ENCODE assay signal across 34 cellular contexts in the genomic region with DNA sequence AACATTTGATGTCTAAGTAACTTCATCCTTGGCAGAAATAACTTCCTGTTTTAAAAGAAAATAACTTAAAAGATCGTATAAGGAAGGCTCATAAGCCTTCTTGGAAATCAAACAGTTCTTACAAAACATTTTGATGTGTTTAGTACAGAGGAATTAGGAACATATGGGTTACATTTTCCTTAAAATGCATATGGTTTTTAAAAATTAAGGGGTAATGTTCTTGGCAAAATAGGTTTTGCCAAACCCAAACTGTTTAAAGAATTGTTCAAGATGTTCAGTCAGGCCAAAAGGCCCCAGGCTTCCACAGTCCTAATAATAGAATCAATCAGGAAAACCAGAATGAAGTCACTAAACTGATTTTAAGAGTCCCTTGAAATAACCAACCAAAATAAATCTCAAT.
"Had no signal": no experiment of that assay in that cellular context is flagged by ENCODE, and none has a peak within 500 bp of the region (broad histone marks: within the 10 kb centered on the region; RNA-seq: fewer than 3 reads in every experiment).

No MANE protein-coding gene starts in this region.

- H3K9me3 Mint-ChIP-seq: activated B cell treated with CpG ODN at 0.5 μM for 24 hours; activated naive CD4-positive, alpha-beta T cell treated with anti-CD3 and anti-CD28 coated beads, Interleukin-2, amount 10 ng/mL, durations not matched to agents 7 days and 5 days; activated naive CD4-positive, alpha-beta T cell treated with anti-CD3 and anti-CD28 coated beads, Interleukin-2, amount 50 U/mL, for 24 hours; activated naive CD8-positive, alpha-beta T cell treated with anti-CD3 and anti-CD28 coated beads, Interleukin-2, amount 10 ng/mL, durations not matched to agents 7 days and 5 days; activated naive CD8-positive, alpha-beta T cell treated with anti-CD3 and anti-CD28 coated beads, Interleukin-2, amount 50 U/mL, for 24 hours; T-helper 1 cell treated with Interleukin-12 subunit alpha and Interleukin-12 subunit beta and Interleukin-4 antibody, amounts not matched to agents 30 μg/mL and 1 μg/mL, for 36 hours; T-helper 2 cell treated with Interferon-gamma antibody and Interleukin-4, amounts not matched to agents 5 μg/mL and 100 μg/mL, for 36 hours had no signal

- DNase-seq: activated B cell treated with CpG ODN at 0.5 μM for 24 hours; activated CD4-positive, alpha-beta memory T cell treated with anti-CD3 and anti-CD28 coated beads, Interleukin-2, amount 10 ng/mL, durations not matched to agents 7 days and 5 days; activated CD4-positive, alpha-beta T cell treated with anti-CD3 and anti-CD28 coated beads for 4 hours; activated CD4-positive, alpha-beta T cell treated with anti-CD3 and anti-CD28 coated beads, Interleukin-2, amount 10 ng/mL, durations not matched to agents 24 days and 14 days; activated CD4-positive, alpha-beta T cell treated with anti-CD3 and anti-CD28 coated beads, Interleukin-2, amount 50 U/mL, for 1 hour; activated CD4-positive, alpha-beta T cell treated with anti-CD3 and anti-CD28 coated beads, Interleukin-2, amount 50 U/mL, for 4 hours; activated CD4-positive, CD25-positive, alpha-beta regulatory T cell treated with anti-CD3 and anti-CD28 coated beads, Interleukin-2, amount 50 U/mL, for 72 hours; activated CD8-positive, alpha-beta memory T cell treated with anti-CD3 and anti-CD28 coated beads for 24 hours; activated CD8-positive, alpha-beta memory T cell treated with anti-CD3 and anti-CD28 coated beads, Interleukin-2, amount 10 ng/mL, durations not matched to agents 7 days and 5 days; activated CD8-positive, alpha-beta memory T cell treated with anti-CD3 and anti-CD28 coated beads, Interleukin-2, amount 50 U/mL, for 48 hours; activated CD8-positive, alpha-beta T cell treated with anti-CD3 and anti-CD28 coated beads, Interleukin-2, amount 10 ng/mL, durations not matched to agents 7 days and 5 days; activated effector memory CD4-positive, alpha-beta T cell treated with Interleukin-2 at 50 U/mL for 16 hours; activated gamma-delta T cell; activated naive CD4-positive, alpha-beta T cell treated with anti-CD3 and anti-CD28 coated beads, Interleukin-2, amount 10 ng/mL, durations not matched to agents 7 days and 5 days; activated naive CD4-positive, alpha-beta T cell treated with Interleukin-2 at 50 U/mL for 16 hours; activated naive CD8-positive, alpha-beta T cell treated with anti-CD3 and anti-CD28 coated beads, Interleukin-2, amount 10 ng/mL, durations not matched to agents 7 days and 5 days; activated naive CD8-positive, alpha-beta T cell treated with anti-CD3 and anti-CD28 coated beads, Interleukin-2, amount 50 U/mL, for 24 hours; activated T-cell treated with anti-CD3 and anti-CD28 coated beads, Interleukin-2, amount 50 U/mL, for 24 hours; activated T-cell treated with anti-CD3 and anti-CD28 coated beads, Interleukin-2, amount 50 U/mL, for 48 hours; adrenal gland; amniotic stem cell; aorta; body of pancreas; brain microvascular endothelial cell; central memory CD4-positive, alpha-beta T cell; T-helper 2 cell; T-helper 9 cell had no signal

- H3K4me3 Mint-ChIP-seq: activated B cell treated with CpG ODN at 0.5 μM for 24 hours; activated CD4-positive, alpha-beta memory T cell treated with anti-CD3 and anti-CD28 coated beads, Interleukin-2, amount 10 ng/mL, durations not matched to agents 7 days and 5 days; activated CD4-positive, alpha-beta T cell treated with anti-CD3 and anti-CD28 coated beads, Interleukin-2, amount 10 ng/mL, durations not matched to agents 24 days and 14 days; activated CD8-positive, alpha-beta memory T cell treated with anti-CD3 and anti-CD28 coated beads, Interleukin-2, amount 10 ng/mL, durations not matched to agents 7 days and 5 days; activated CD8-positive, alpha-beta T cell treated with anti-CD3 and anti-CD28 coated beads, Interleukin-2, amount 10 ng/mL, durations not matched to agents 7 days and 5 days; activated naive CD4-positive, alpha-beta T cell treated with anti-CD3 and anti-CD28 coated beads, Interleukin-2, amount 10 ng/mL, durations not matched to agents 7 days and 5 days; activated naive CD4-positive, alpha-beta T cell treated with anti-CD3 and anti-CD28 coated beads, Interleukin-2, amount 50 U/mL, for 24 hours; activated naive CD8-positive, alpha-beta T cell; activated naive CD8-positive, alpha-beta T cell treated with anti-CD3 and anti-CD28 coated beads, Interleukin-2, amount 10 ng/mL, durations not matched to agents 7 days and 5 days; activated naive CD8-positive, alpha-beta T cell treated with anti-CD3 and anti-CD28 coated beads, Interleukin-2, amount 50 U/mL, for 24 hours; activated T-cell treated with anti-CD3 and anti-CD28 coated beads, Interleukin-2, amount 50 U/mL, for 24 hours; T-helper 1 cell treated with Interleukin-12 subunit alpha and Interleukin-12 subunit beta and Interleukin-4 antibody, amounts not matched to agents 30 μg/mL and 1 μg/mL, for 36 hours; T-helper 2 cell treated with Interferon-gamma antibody and Interleukin-4, amounts not matched to agents 5 μg/mL and 100 μg/mL, for 36 hours had no signal

- H3K27ac ChIP-seq: adrenal gland, body of pancreas, brain microvascular endothelial cell, VCaP had no signal

- H3K27ac Mint-ChIP-seq: activated B cell treated with CpG ODN at 0.5 μM for 24 hours; activated CD4-positive, alpha-beta memory T cell treated with anti-CD3 and anti-CD28 coated beads, Interleukin-2, amount 10 ng/mL, durations not matched to agents 7 days and 5 days; activated CD4-positive, alpha-beta T cell treated with anti-CD3 and anti-CD28 coated beads, Interleukin-2, amount 10 ng/mL, durations not matched to agents 24 days and 14 days; activated CD8-positive, alpha-beta memory T cell treated with anti-CD3 and anti-CD28 coated beads, Interleukin-2, amount 10 ng/mL, durations not matched to agents 7 days and 5 days; activated CD8-positive, alpha-beta T cell treated with anti-CD3 and anti-CD28 coated beads, Interleukin-2, amount 10 ng/mL, durations not matched to agents 7 days and 5 days; activated naive CD4-positive, alpha-beta T cell treated with anti-CD3 and anti-CD28 coated beads, Interleukin-2, amount 10 ng/mL, durations not matched to agents 7 days and 5 days; activated naive CD4-positive, alpha-beta T cell treated with anti-CD3 and anti-CD28 coated beads, Interleukin-2, amount 50 U/mL, for 24 hours; activated naive CD8-positive, alpha-beta T cell; activated naive CD8-positive, alpha-beta T cell treated with anti-CD3 and anti-CD28 coated beads, Interleukin-2, amount 10 ng/mL, durations not matched to agents 7 days and 5 days; activated naive CD8-positive, alpha-beta T cell treated with anti-CD3 and anti-CD28 coated beads, Interleukin-2, amount 50 U/mL, for 24 hours; activated T-cell treated with anti-CD3 and anti-CD28 coated beads, Interleukin-2, amount 50 U/mL, for 24 hours; activated T-helper 2 cell treated with anti-CD3 and anti-CD28 coated beads, Interferon-gamma antibody, Interleukin-2, Interleukin-4, amounts not matched to agents 10 μg/mL and 5 μg/mL and 100 μg/mL, durations not matched to agents 14 hours and 24 hours and 36 hours; T-helper 1 cell treated with Interleukin-12 subunit alpha and Interleukin-12 subunit beta and Interleukin-4 antibody, amounts not matched to agents 30 μg/mL and 1 μg/mL, for 36 hours; T-helper 2 cell treated with Interferon-gamma antibody and Interleukin-4, amounts not matched to agents 5 μg/mL and 100 μg/mL, for 36 hours had no signal

- H3K36me3 Mint-ChIP-seq: activated CD8-positive, alpha-beta memory T cell treated with anti-CD3 and anti-CD28 coated beads, Interleukin-2, amount 10 ng/mL, durations not matched to agents 7 days and 5 days; activated naive CD4-positive, alpha-beta T cell treated with anti-CD3 and anti-CD28 coated beads, Interleukin-2, amount 10 ng/mL, durations not matched to agents 7 days and 5 days; activated naive CD4-positive, alpha-beta T cell treated with anti-CD3 and anti-CD28 coated beads, Interleukin-2, amount 50 U/mL, for 24 hours; activated naive CD8-positive, alpha-beta T cell; activated naive CD8-positive, alpha-beta T cell treated with anti-CD3 and anti-CD28 coated beads, Interleukin-2, amount 10 ng/mL, durations not matched to agents 7 days and 5 days had no signal

- H3K4me1 ChIP-seq: adrenal gland, body of pancreas, breast epithelium had no signal

- H3K4me1 Mint-ChIP-seq: activated B cell treated with CpG ODN at 0.5 μM for 24 hours; activated CD4-positive, alpha-beta memory T cell treated with anti-CD3 and anti-CD28 coated beads, Interleukin-2, amount 10 ng/mL, durations not matched to agents 7 days and 5 days; activated CD4-positive, alpha-beta T cell treated with anti-CD3 and anti-CD28 coated beads, Interleukin-2, amount 10 ng/mL, durations not matched to agents 24 days and 14 days; activated CD8-positive, alpha-beta memory T cell treated with anti-CD3 and anti-CD28 coated beads, Interleukin-2, amount 10 ng/mL, durations not matched to agents 7 days and 5 days; activated naive CD4-positive, alpha-beta T cell treated with anti-CD3 and anti-CD28 coated beads, Interleukin-2, amount 10 ng/mL, durations not matched to agents 7 days and 5 days; activated naive CD4-positive, alpha-beta T cell treated with anti-CD3 and anti-CD28 coated beads, Interleukin-2, amount 50 U/mL, for 24 hours; activated naive CD8-positive, alpha-beta T cell treated with anti-CD3 and anti-CD28 coated beads, Interleukin-2, amount 10 ng/mL, durations not matched to agents 7 days and 5 days; activated naive CD8-positive, alpha-beta T cell treated with anti-CD3 and anti-CD28 coated beads, Interleukin-2, amount 50 U/mL, for 24 hours had no signal

- H3K9me3 ChIP-seq: adrenal gland, body of pancreas, breast epithelium had no signal

- H3K36me3 ChIP-seq: adrenal gland, brain microvascular endothelial cell, breast epithelium had no signal

- H3K27me3 ChIP-seq: adrenal gland, body of pancreas, brain microvascular endothelial cell, breast epithelium had no signal

- H3K27me3 Mint-ChIP-seq: activated B cell treated with CpG ODN at 0.5 μM for 24 hours; activated CD4-positive, alpha-beta memory T cell treated with anti-CD3 and anti-CD28 coated beads, Interleukin-2, amount 10 ng/mL, durations not matched to agents 7 days and 5 days; activated CD4-positive, alpha-beta T cell treated with anti-CD3 and anti-CD28 coated beads, Interleukin-2, amount 10 ng/mL, durations not matched to agents 24 days and 14 days; activated CD8-positive, alpha-beta memory T cell treated with anti-CD3 and anti-CD28 coated beads, Interleukin-2, amount 10 ng/mL, durations not matched to agents 7 days and 5 days; activated naive CD4-positive, alpha-beta T cell treated with anti-CD3 and anti-CD28 coated beads, Interleukin-2, amount 10 ng/mL, durations not matched to agents 7 days and 5 days; activated naive CD4-positive, alpha-beta T cell treated with anti-CD3 and anti-CD28 coated beads, Interleukin-2, amount 50 U/mL, for 24 hours; activated naive CD8-positive, alpha-beta T cell treated with anti-CD3 and anti-CD28 coated beads, Interleukin-2, amount 10 ng/mL, durations not matched to agents 7 days and 5 days; activated naive CD8-positive, alpha-beta T cell treated with anti-CD3 and anti-CD28 coated beads, Interleukin-2, amount 50 U/mL, for 24 hours; activated T-cell treated with anti-CD3 and anti-CD28 coated beads, Interleukin-2, amount 50 U/mL, for 24 hours had no signal

- H3K4me3 ChIP-seq: adrenal gland, body of pancreas, breast epithelium had no signal
